In the genomic region with DNA sequence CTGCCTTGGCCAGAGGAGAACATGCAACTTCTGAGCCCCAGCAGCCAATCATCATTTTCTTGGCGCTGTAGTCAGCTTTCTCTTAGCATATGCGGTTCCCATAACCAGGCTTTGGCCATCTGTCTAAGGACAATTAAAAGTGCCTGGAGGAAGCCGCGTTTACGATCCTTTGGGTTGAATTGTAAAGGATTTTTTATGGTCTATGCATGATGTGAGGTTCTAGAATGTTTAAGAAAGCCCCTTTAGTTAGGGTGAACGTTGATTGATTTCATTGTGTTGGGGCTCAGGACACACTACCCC, we compare ENCODE assay signal across 8 cellular contexts. TPM values are rescaled to one million over a fixed set of nuclear protein-coding genes. Genes with fewer than 3 reads are reported as not detected.
A peak's percentile ranks its signal among the peaks of the same experiment; 100 is the strongest.
DNase-seq lines count a peak whose midpoint lies in the region; FAIRE-seq and TF ChIP-seq lines count a peak whose summit lies in the region.

No MANE protein-coding gene starts in this region.

- H3K36me3 ChIP-seq in CD4-positive, alpha-beta memory T cell (ENCODE audit: insufficient read depth, low read length) = no peaks in the 10 kb centered on the region
- no peaks in the 10 kb centered on the region for H3K36me3 ChIP-seq in OCI-LY3 (replicated peaks; ENCODE audit: low read depth, low read length)
- H3K36me3 ChIP-seq in endodermal cell (ENCODE audit: control insufficient read depth, insufficient read depth, low read length) = no peaks in the 10 kb centered on the region

- peak overlapping the region; percentile 51; the same call in 1 of the 2 replicates for H2AFZ ChIP-seq in OCI-LY3 (ENCODE audit: low read depth, low read length)

- H3K27me3 ChIP-seq in CD4-positive, alpha-beta memory T cell (ENCODE audit: insufficient read depth, low read length) = no peaks in the 10 kb centered on the region
- H3K27me3 ChIP-seq in OCI-LY3 (ENCODE audit: low read depth, low read length) (no peaks in the 10 kb centered on the region), endodermal cell (ENCODE audit: control insufficient read depth, insufficient read depth, low read length, poor library complexity, severe bottlenecking) (no peaks in the 10 kb centered on the region)

- intact Hi-C loops in CD4-positive, alpha-beta memory T cell (cut with micrococcal nuclease) = loop anchor here (5.0 to 10.0 kb wide), 4 partner anchors 289 to 1809 kb away; partner anchors contain the start of genes MICAL1 and REV3L

- peak overlapping the region; percentile 98 to 100 (median 99) for H3K27ac Mint-ChIP-seq in CD4-positive, alpha-beta memory T cell
- peak overlapping the region; percentile 100 for H3K27ac Mint-ChIP-seq in endodermal cell
- H3K27ac Mint-ChIP-seq in osteocyte (ENCODE audit: unreplicated experiment) = peak overlapping the region; percentile 99

- H3K4me3 ChIP-seq in CD4-positive, alpha-beta memory T cell (ENCODE audit: low read length in 2 of 2) = peak overlapping the region; percentile 85 to 91
- H3K4me3 ChIP-seq in OCI-LY3 (ENCODE audit: low read length) (peak overlapping the region; percentile 94), endodermal cell (ENCODE audit: low read length) (peak overlapping the region; percentile 91)

- H3K4me3 Mint-ChIP-seq in CD4-positive, alpha-beta memory T cell = peak overlapping the region; percentile 95 to 100 (median 98)
- H3K4me3 Mint-ChIP-seq in endodermal cell (peak overlapping the region; percentile 97), osteocyte (ENCODE audit: unreplicated experiment) (peak overlapping the region; percentile 99)

- H3K9ac ChIP-seq in OCI-LY3 (ENCODE audit: low read length) (peak overlapping the region; percentile 55), endodermal cell (ENCODE audit: extremely low read depth, low read length, poor library complexity, severe bottlenecking) (peak overlapping the region; percentile 91)

- TF ChIP-seq CTCF in OCI-LY3 (IDR thresholded peaks at IDR 0.05; ENCODE audit: low read depth, low read length) (no peak), endodermal cell (conservative IDR thresholded peaks at IDR 0.05) (no peak), osteocyte (IDR thresholded peaks at IDR 0.05) (no peak)

- DNase-seq in CD4-positive, alpha-beta memory T cell = no peak
- no peak for DNase-seq in endodermal cell
- DNase-seq in osteocyte (ENCODE audit: extremely low spot score, unreplicated experiment) = no peak
- no peak for DNase-seq in NCI-H187 treated with DMSO at 0.1 percent for 48 hours (lab: John Stamatoyannopoulos, UW)
- DNase-seq in ureter (ENCODE audit: low spot score) = no peak
- DNase-seq in OCI-M2 (lab: John Stamatoyannopoulos, UW; ENCODE audit: unreplicated experiment) = no peak
- no peak for DNase-seq in urothelium cell line (ENCODE audit: low spot score)

- H4K20me1 ChIP-seq in OCI-LY3 (ENCODE audit: insufficient read depth, low read length) = peaks cover 10% of the 10 kb centered on the region

- H3K27ac ChIP-seq in CD4-positive, alpha-beta memory T cell (ENCODE audit: low read depth, low read length) = peak overlapping the region; percentile 75
- H3K27ac ChIP-seq in OCI-LY3 (ENCODE audit: low read length) (peak overlapping the region; percentile 97), endodermal cell (ENCODE audit: low read depth, low read length) (peak overlapping the region; percentile 98)

- H3K9me3 Mint-ChIP-seq in CD4-positive, alpha-beta memory T cell = peaks cover 0 to 10% (median 0%) of the 10 kb centered on the region in 8 donors
- H3K9me3 Mint-ChIP-seq in endodermal cell = no peaks in the 10 kb centered on the region
- H3K9me3 Mint-ChIP-seq in osteocyte (ENCODE audit: unreplicated experiment) = no peaks in the 10 kb centered on the region

- peaks cover 26% of the 10 kb centered on the region for H3K4me1 ChIP-seq in CD4-positive, alpha-beta memory T cell (ENCODE audit: insufficient read depth, low read length)
- H3K4me1 ChIP-seq in OCI-LY3 (ENCODE audit: low read length) (peaks cover 36% of the 10 kb centered on the region), endodermal cell (ENCODE audit: control insufficient read depth, insufficient read depth, low read length) (no peaks in the 10 kb centered on the region)

- FAIRE-seq in urothelium cell line (lab: Jason Lieb, UNC) = no peak

- peak overlapping the region; percentile 78 for H3K4me2 ChIP-seq in OCI-LY3 (ENCODE audit: low read length)

- H3K27me3 Mint-ChIP-seq in CD4-positive, alpha-beta memory T cell = no peaks in the 10 kb centered on the region
- no peaks in the 10 kb centered on the region for H3K27me3 Mint-ChIP-seq in endodermal cell (ENCODE audit: insufficient read depth)
- no peaks in the 10 kb centered on the region for H3K27me3 Mint-ChIP-seq in osteocyte (ENCODE audit: unreplicated experiment)

- H3K36me3 Mint-ChIP-seq in CD4-positive, alpha-beta memory T cell = peaks cover 0 to 14% of the 10 kb centered on the region in 2 donors
- peaks cover 1% of the 10 kb centered on the region for H3K36me3 Mint-ChIP-seq in endodermal cell (ENCODE audit: low read depth)
- no peaks in the 10 kb centered on the region for H3K36me3 Mint-ChIP-seq in osteocyte (ENCODE audit: unreplicated experiment)

- POLR2A ChIA-PET in CD4-positive, alpha-beta memory T cell (lab: Charles Lee; ENCODE audit: partially characterized antibody) = interaction anchor here (0.6 to 4.9 kb wide), 14 partner anchors 9 to 1434 kb away, joined by 3 to 535 read pairs (median 8); partner anchors contain the start of genes AMD1, CD164, GTF3C6 and RPF2

- H3K4me1 Mint-ChIP-seq in CD4-positive, alpha-beta memory T cell = peaks cover 14 to 34% (median 20%) of the 10 kb centered on the region in 4 donors
- H3K4me1 Mint-ChIP-seq in endodermal cell (peaks cover 15% of the 10 kb centered on the region), osteocyte (ENCODE audit: unreplicated experiment) (peaks cover 27% of the 10 kb centered on the region)

- H3K79me2 ChIP-seq in OCI-LY3 (ENCODE audit: low read length) = peaks cover 33% of the 10 kb centered on the region

- CTCF ChIA-PET in CD4-positive, alpha-beta memory T cell (lab: Charles Lee; ENCODE audit: partially characterized antibody) = interaction anchor here (1.0 to 7.6 kb wide), 6 partner anchors 50 to 142 kb away, joined by 3 to 102 read pairs (median 4); partner anchors contain the start of genes AMD1 and GTF3C6

- WGBS in endodermal cell (ENCODE audit: insufficient coverage in 1 of 2, insufficient read length in 1 of 2), 2 experiments = 19 to 24% methylated on average over 6 of the region's 6 CpGs

- H3K9me3 ChIP-seq in CD4-positive, alpha-beta memory T cell (ENCODE audit: control insufficient read depth in 1 of 2, low read length in 2 of 2) = no peaks in the 10 kb centered on the region
- H3K9me3 ChIP-seq in OCI-LY3 (ENCODE audit: insufficient read depth, low read length) (no peaks in the 10 kb centered on the region), endodermal cell (ENCODE audit: control insufficient read depth, low read length) (no peaks in the 10 kb centered on the region)

RNA-seq across cellular contexts. Expression of gene CDK19, which starts 0.8 kb away (rescaled TPM):
- 10 to 100 TPM; 23.8 to 24.3 TPM for total RNA-seq in CD4-positive, alpha-beta memory T cell
- polyA plus RNA-seq in CD4-positive, alpha-beta memory T cell = 1 to 10 TPM; 1.0 to 2.6 TPM
- total RNA-seq in endodermal cell = 10 to 100 TPM; 16.8 to 20.8 TPM
- polyA plus RNA-seq in endodermal cell (2013, experiment 1 of 2) = 24.6 TPM
- 25.8 TPM for polyA plus RNA-seq in endodermal cell (2013, experiment 2 of 2)
- total RNA-seq in osteocyte = 29.9 and 32.4 TPM in 2 replicates
- 12.4 TPM for total RNA-seq in ureter

RNA-seq across cellular contexts. Expression of gene AMD1, which starts 58.5 kb away (rescaled TPM):
- total RNA-seq in CD4-positive, alpha-beta memory T cell = 10 to 100 TPM; 62.2 to 63.1 TPM
- 10 to 100 TPM; 53.6 to 63.8 TPM for polyA plus RNA-seq in CD4-positive, alpha-beta memory T cell
- 10 to 100 TPM; 71.8 to 87.0 TPM for total RNA-seq in endodermal cell
- 63.2 TPM for polyA plus RNA-seq in endodermal cell (2013, experiment 1 of 2)
- polyA plus RNA-seq in endodermal cell (2013, experiment 2 of 2) = 58.0 TPM
- 34.0 and 38.7 TPM in 2 replicates for total RNA-seq in osteocyte
- 63.6 TPM for total RNA-seq in ureter
